ENCODE assay signal across 2 cellular contexts in the genomic region with DNA sequence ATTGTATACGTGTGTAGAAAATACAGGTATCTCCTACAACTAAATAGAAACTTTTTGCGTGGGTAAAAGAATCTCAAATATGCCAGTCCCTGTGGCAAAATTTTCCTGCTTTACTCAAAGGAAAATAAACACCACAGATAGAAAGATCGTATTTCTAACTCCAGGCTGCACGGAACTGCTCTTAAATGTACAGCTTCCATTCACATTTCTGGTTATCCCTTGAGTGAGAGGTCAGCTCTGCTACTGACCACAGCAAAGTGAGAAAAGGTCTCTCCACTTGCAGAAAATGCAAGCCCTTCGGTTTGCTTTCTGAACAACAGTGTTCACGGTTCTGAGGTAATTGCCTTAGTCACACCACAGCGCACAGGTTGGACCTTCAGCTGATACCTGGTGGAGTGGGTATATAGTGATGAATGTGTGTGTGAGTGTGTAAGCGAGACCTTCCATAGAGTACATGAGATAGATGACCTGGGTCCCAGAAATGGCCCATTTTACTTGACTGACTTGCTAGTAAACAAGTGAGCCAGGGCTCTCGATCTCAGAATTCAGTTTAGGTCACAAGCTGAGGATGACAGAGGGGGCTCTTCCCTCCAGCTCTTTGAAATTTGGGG.
TF ChIP-seq lines count a peak whose summit lies in the region.

No MANE protein-coding gene starts in this region.

TF ChIP-seq in HEK293, 187 proteins besides CTCF, POLR2A, EP300 and RAD21:
- TF ChIP-seq HOXC10 (CRISPR knock-in tag; IDR thresholded peaks at IDR 0.05) = no peak
- TF ChIP-seq ZNF133 (tag by site-specific recombination; IDR thresholded peaks at IDR 0.05) = peak; percentile 64
TF ChIP-seq in HEK293: peak in this region for 1.

TF ChIP-seq in H1, 55 proteins besides CTCF, POLR2A, EP300 and RAD21:
- no peak for TF ChIP-seq CBX5 (IDR thresholded peaks at IDR 0.05; ENCODE audit: low read depth, low read length)
- no peak for TF ChIP-seq TCF12 (IDR thresholded peaks at IDR 0.05; ENCODE audit: low read depth, low read length)
- no peak for TF ChIP-seq TAF1 (IDR thresholded peaks at IDR 0.05; ENCODE audit: low read depth, low read length)
- no peak for TF ChIP-seq PHF8 (conservative IDR thresholded peaks at IDR 0.05; ENCODE audit: low read depth, low read length)
- TF ChIP-seq SIRT6 (IDR thresholded peaks at IDR 0.05; ENCODE audit: low read length) = no peak
- TF ChIP-seq RBBP5 (IDR thresholded peaks at IDR 0.05; ENCODE audit: borderline replicate concordance, low read depth, low read length) = no peak
- TF ChIP-seq KDM5A (IDR thresholded peaks at IDR 0.05; ENCODE audit: low read length) = no peak
- no peak for TF ChIP-seq NANOG (IDR thresholded peaks at IDR 0.05; ENCODE audit: insufficient read depth, low read depth, low read length, poor library complexity, severe bottlenecking)
